22 cellular contexts compared by ENCODE assay signal in genomic region chr15:62594017-62594416, GRCh38.
DNase-seq lines count a peak whose midpoint lies in the region; ATAC-seq, FAIRE-seq and TF ChIP-seq lines count a peak whose summit lies in the region.
"Had no signal": no experiment of that assay in that cellular context is flagged by ENCODE, and none has a peak within 500 bp of the region (broad histone marks: within the 10 kb centered on the region; RNA-seq: fewer than 3 reads in every experiment).

No MANE protein-coding gene starts in this region.

- no peak for FAIRE-seq in HTR-8/SVneo (lab: Jason Lieb, UNC)

- no peak for TF ChIP-seq CTCF in gastroesophageal sphincter (IDR thresholded peaks at IDR 0.05)

- TF ChIP-seq EP300 in gastroesophageal sphincter (IDR thresholded peaks at IDR 0.05): no peak

- H3K9me3 ChIP-seq in gastroesophageal sphincter: no peaks in the 10 kb centered on the region
- H3K9me3 ChIP-seq: neutrophil, stomach, transverse colon had no signal

- no peaks in the 10 kb centered on the region for H3K36me3 ChIP-seq in gastroesophageal sphincter
- H3K36me3 ChIP-seq: cardiac muscle cell, neutrophil, stomach, transverse colon, WERI-Rb-1 had no signal

- no peak overlapping the region for H3K4me3 ChIP-seq in gastroesophageal sphincter
- H3K4me3 ChIP-seq: cardiac muscle cell, stomach, transverse colon had no signal

- DNase-seq in ELR (ENCODE audit: low read depth) (peak; percentile 10), NCI-H2029 treated with DMSO at 0.1 percent for 48 hours (lab: John Stamatoyannopoulos, UW) (peak; percentile 5), SHP77 treated with DMSO at 0.1 percent for 48 hours (lab: John Stamatoyannopoulos, UW) (peak; percentile 9), mucosa of gallbladder (ENCODE audit: low spot score) (peak; percentile 24), Right ventricle myocardium inferior (ENCODE audit: missing footprints) (no peak), HTR-8/SVneo (ENCODE audit: insufficient read length, low spot score) (no peak)
- DNase-seq: activated CD4-positive, alpha-beta T cell treated with anti-CD3 and anti-CD28 coated beads, Interleukin-2, amount 50 U/mL, for 1 hour; activated CD8-positive, alpha-beta memory T cell treated with anti-CD3 and anti-CD28 coated beads, Interleukin-2, amount 10 ng/mL, durations not matched to agents 7 days and 5 days; activated naive CD4-positive, alpha-beta T cell treated with anti-CD3 and anti-CD28 coated beads, Interleukin-2, amount 10 ng/mL, durations not matched to agents 7 days and 5 days; activated T-cell treated with anti-CD3 and anti-CD28 coated beads, Interleukin-2, amount 50 U/mL, for 72 hours; CD4-positive, CD25-positive, alpha-beta regulatory T cell; cortex of kidney; H9; kidney glomerular epithelial cell; NCI-H1417 treated with DMSO at 0.1 percent for 48 hours; stomach; transverse colon; WERI-Rb-1 had no signal

- H3K4me1 ChIP-seq in gastroesophageal sphincter: peaks cover 0 to 14% (median 0%) of the 10 kb centered on the region in 3 donors

- ATAC-seq in gastroesophageal sphincter (no peak), Right ventricle myocardium inferior (no peak), HG03196 (IDR thresholded peaks at IDR 0.05; ENCODE audit: unreplicated experiment) (no peak)
- ATAC-seq: activated CD8-positive, alpha-beta memory T cell treated with anti-CD3 and anti-CD28 coated beads, Interleukin-2, amount 10 ng/mL, durations not matched to agents 7 days and 5 days; activated T-cell treated with anti-CD3 and anti-CD28 coated beads, Interleukin-2, amount 50 U/mL, for 72 hours had no signal

- intact Hi-C loops in Right ventricle myocardium inferior (cut with DNase I): no loop called here

- no peaks in the 10 kb centered on the region for H3K27me3 ChIP-seq in gastroesophageal sphincter
- H3K27me3 ChIP-seq: cardiac muscle cell, neutrophil, stomach, transverse colon had no signal

- TF ChIP-seq POLR2A in gastroesophageal sphincter (IDR thresholded peaks at IDR 0.05): no peak

- 78 to 95% methylated on average over 2 of the region's 3 CpGs for WGBS in gastroesophageal sphincter (ENCODE audit: low coverage in 1 of 2), 2 donors

- H3K27ac ChIP-seq in gastroesophageal sphincter: no peak overlapping the region
- H3K27ac ChIP-seq: cardiac muscle cell, neutrophil, stomach, transverse colon, WERI-Rb-1 had no signal

Comparison
In these comparisons a context has a peak if more than half of its experiments do, and no peak if none do; other contexts are left out.
1. DNase-seq: peak in ELR (single experiment), NCI-H2029 treated with DMSO at 0.1 percent for 48 hours (single experiment), SHP77 treated with DMSO at 0.1 percent for 48 hours (single experiment) and mucosa of gallbladder (single experiment); none in Right ventricle myocardium inferior (single experiment) and HTR-8/SVneo (single experiment).